ENCODE assay signal across 8 cellular contexts in the genomic region with DNA sequence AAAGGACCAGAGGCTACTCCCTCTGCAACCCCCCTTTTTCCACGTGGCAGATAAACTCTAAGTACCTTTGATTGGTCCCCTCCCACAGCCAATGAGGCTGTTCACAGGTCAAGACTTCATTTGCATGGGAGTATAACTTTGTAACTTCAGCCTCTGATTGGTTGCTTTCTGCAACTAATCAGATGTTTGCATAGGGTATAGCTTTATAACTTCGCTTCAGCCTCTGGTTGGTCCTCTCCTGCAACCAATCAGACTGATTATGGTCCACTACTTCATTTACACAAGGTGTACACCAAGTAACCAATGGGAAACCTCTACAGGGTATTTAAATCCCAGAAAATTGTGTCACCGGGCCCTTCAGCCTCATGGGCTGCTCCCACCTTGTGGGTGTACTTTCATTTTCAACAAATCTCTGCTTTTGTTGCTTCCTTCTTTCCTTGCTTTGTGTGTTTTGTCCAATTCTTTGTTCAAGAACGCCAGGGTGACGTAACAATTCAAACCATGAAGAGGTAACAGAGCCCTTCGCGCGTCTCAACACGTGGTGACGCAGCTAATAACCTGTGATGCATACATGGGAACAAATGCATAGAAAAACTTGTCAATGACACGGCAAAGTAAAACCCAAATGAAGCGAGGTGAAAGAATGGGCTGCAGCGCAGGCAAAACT. TPM values are rescaled to one million over a fixed set of nuclear protein-coding genes. Genes with fewer than 3 reads are reported as not detected.
DNase-seq lines count a peak whose midpoint lies in the region; ATAC-seq and TF ChIP-seq lines count a peak whose summit lies in the region.

No MANE protein-coding gene starts in this region.

- no peak for TF ChIP-seq CTCF in CD14-positive monocyte (IDR thresholded peaks at IDR 0.05)
- TF ChIP-seq CTCF in right lobe of liver (IDR thresholded peaks at IDR 0.05): no peak

- TF ChIP-seq POLR2A in right lobe of liver (IDR thresholded peaks at IDR 0.05): no peak

- H3K9me3 ChIP-seq in right lobe of liver: no peaks in the 10 kb centered on the region

- peaks cover 2 to 10% (median 9%) of the 10 kb centered on the region in 3 donors for H3K27me3 Mint-ChIP-seq in CD14-positive monocyte (ENCODE audit: low read depth in 3 of 3)
- H3K27me3 Mint-ChIP-seq in activated naive CD8-positive, alpha-beta T cell: no peaks in the 10 kb centered on the region

- ATAC-seq in right lobe of liver (no peak), HG03095 (IDR thresholded peaks at IDR 0.05; ENCODE audit: unreplicated experiment) (no peak), HG03196 (IDR thresholded peaks at IDR 0.05; ENCODE audit: unreplicated experiment) (no peak)

- no peaks in the 10 kb centered on the region for H3K27me3 ChIP-seq in right lobe of liver

- H3K9me3 Mint-ChIP-seq in CD14-positive monocyte: peaks cover 0 to 8% (median 0%) of the 10 kb centered on the region in 7 donors
- H3K9me3 Mint-ChIP-seq in activated naive CD8-positive, alpha-beta T cell (ENCODE audit: low read depth): no peaks in the 10 kb centered on the region

- H3K4me1 Mint-ChIP-seq in CD14-positive monocyte: peaks cover 19% of the 10 kb centered on the region
- peaks cover 45% of the 10 kb centered on the region for H3K4me1 Mint-ChIP-seq in activated naive CD8-positive, alpha-beta T cell (ENCODE audit: low read depth)

- H3K27ac ChIP-seq in right lobe of liver (no peak overlapping the region), urinary bladder (ENCODE audit: low read depth) (no peak overlapping the region)

- in situ Hi-C loops in KBM-7 (cut with MboI; ENCODE audit: low pct_unique_long_range_greater_than_20kb, low sequenced_read_pairs): no loop called here

- peaks cover 0 to 10% (median 0%) of the 10 kb centered on the region in 4 donors for H3K36me3 ChIP-seq in right lobe of liver
- no peaks in the 10 kb centered on the region for H3K36me3 ChIP-seq in urinary bladder (ENCODE audit: insufficient read depth)

- intact Hi-C loops in CD14-positive monocyte (cut with micrococcal nuclease) (loop anchor here (5.0 to 10.0 kb wide), 3 partner anchors 45 to 335 kb away; a partner anchor contains a TSS), right lobe of liver (cut with DNase I) (no loop called here)

- no peak for DNase-seq in CD14-positive monocyte (ENCODE audit: low spot score)
- peak; percentile 47 for DNase-seq in KBM-7
- peak in 1 of 3 donors; percentile 35 for DNase-seq in right lobe of liver
- no peak for DNase-seq in NCI-H345 (lab: John Stamatoyannopoulos, UW)

- 36% methylated on average over 13 of the region's 13 CpGs for WGBS in right lobe of liver (ENCODE audit: insufficient coverage, low coverage, low lambda C conversion rate, missing lambda C conversion rate)
- 45% methylated on average over 13 of the region's 13 CpGs for WGBS in urinary bladder

- peaks cover 11 to 22% of the 10 kb centered on the region in 2 donors for H3K36me3 Mint-ChIP-seq in CD14-positive monocyte
- peaks cover 6% of the 10 kb centered on the region for H3K36me3 Mint-ChIP-seq in activated naive CD8-positive, alpha-beta T cell

- peak overlapping the region in 3 of 7 donors; percentile 1 to 50 (median 2) for H3K27ac Mint-ChIP-seq in CD14-positive monocyte
- peak overlapping the region; percentile 95 for H3K27ac Mint-ChIP-seq in activated naive CD8-positive, alpha-beta T cell

- H3K4me1 ChIP-seq in right lobe of liver (no peaks in the 10 kb centered on the region), urinary bladder (ENCODE audit: insufficient read depth) (no peaks in the 10 kb centered on the region)

- peak overlapping the region; percentile 90 to 93 for H3K4me3 Mint-ChIP-seq in CD14-positive monocyte
- H3K4me3 Mint-ChIP-seq in activated naive CD8-positive, alpha-beta T cell: peak overlapping the region; percentile 95

- peak overlapping the region; percentile 60 to 66 (median 65) for H3K4me3 ChIP-seq in right lobe of liver
- peak overlapping the region; percentile 55 for H3K4me3 ChIP-seq in urinary bladder (ENCODE audit: low read depth, low read length)

RNA-seq across cellular contexts. Expression of a gene that starts 47.2 kb away (rescaled TPM):
- polyA plus RNA-seq in CD14-positive monocyte (10 to 100 TPM; 69.3 to 75.4 TPM), urinary bladder (37.2 TPM)
- total RNA-seq in right lobe of liver (10 to 100 TPM; 27.4 to 52.3 (median 31.3) TPM), urinary bladder (47.3 TPM)

Comparison
In these comparisons a context has a peak if more than half of its experiments do, and no peak if none do; other contexts are left out.
1. intact Hi-C loops: an anchor here in CD14-positive monocyte (5.0 to 10.0 kb wide); none called in right lobe of liver.